ENCODE assay signal across 1 cellular context in the genomic region with DNA sequence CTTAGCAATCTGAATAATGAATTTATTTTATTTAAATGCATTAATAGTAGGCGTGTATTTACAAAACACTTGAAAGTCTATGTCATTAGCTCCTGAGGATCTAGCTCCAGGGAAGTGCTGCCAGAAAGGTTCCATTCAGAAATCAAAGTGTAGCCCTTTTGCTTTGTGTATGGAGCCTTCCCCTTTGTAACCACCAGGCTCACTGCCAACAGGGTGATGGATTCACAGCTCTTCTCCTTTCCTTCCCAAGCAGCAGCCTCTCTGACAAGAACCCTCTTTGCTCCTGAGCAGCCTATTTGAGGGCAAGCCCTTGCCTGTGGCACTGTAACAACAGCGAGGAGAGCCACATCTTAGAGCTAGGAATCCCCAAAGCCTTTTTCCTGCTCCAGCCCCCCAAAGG.
TF ChIP-seq lines count a peak whose summit lies in the region.

No MANE protein-coding gene starts in this region.

TF ChIP-seq in K562, 482 proteins besides CTCF, POLR2A, EP300 and RAD21 (continued from another document):
- TF ChIP-seq CC2D1A (IDR thresholded peaks at IDR 0.05), result no peak
TF ChIP-seq in K562: peak in this region for 1.
